9 cellular contexts compared by ENCODE assay signal in genomic region chr13:76016799-76017198, GRCh38.
A peak's percentile ranks its signal among the peaks of the same experiment; 100 is the strongest.
DNase-seq lines count a peak whose midpoint lies in the region; ATAC-seq and TF ChIP-seq lines count a peak whose summit lies in the region.
"Had no signal": no experiment of that assay in that cellular context is flagged by ENCODE, and none has a peak within 500 bp of the region (broad histone marks: within the 10 kb centered on the region; RNA-seq: fewer than 3 reads in every experiment).

No MANE protein-coding gene starts in this region.

- no peak overlapping the region for H3K27ac ChIP-seq in RWPE1

- TF ChIP-seq CTCF in RWPE1 (conservative IDR thresholded peaks at IDR 0.05; ENCODE audit: low read depth), result peak; percentile 24
- TF ChIP-seq CTCF in fibroblast of villous mesenchyme (IDR thresholded peaks at IDR 0.05; ENCODE audit: insufficient read depth, low read depth, low read length), result peak; percentile 75
- peak; percentile 65 for TF ChIP-seq CTCF in type B pancreatic cell (conservative IDR thresholded peaks at IDR 0.05)

- ATAC-seq in GM19452 (IDR thresholded peaks at IDR 0.05; ENCODE audit: unreplicated experiment), result peak; percentile 66
- ATAC-seq in HG03196 (IDR thresholded peaks at IDR 0.05; ENCODE audit: unreplicated experiment), result peak; percentile 55

- DNase-seq in NCI-H2029 treated with DMSO at 0.1 percent for 48 hours (lab: John Stamatoyannopoulos, UW) (peak; percentile 0), NCI-H2029 (lab: John Stamatoyannopoulos, UW) (no peak), RWPE1 (ENCODE audit: low spot score) (no peak), fibroblast of villous mesenchyme (ENCODE audit: low read depth) (peak; percentile 48), type B pancreatic cell (ENCODE audit: extremely low spot score, unreplicated experiment) (no peak), NCI-H1048 (lab: John Stamatoyannopoulos, UW) (no peak)

- H3K9me3 Mint-ChIP-seq in type B pancreatic cell, result peaks cover 4% of the 10 kb centered on the region
- H3K9me3 Mint-ChIP-seq: CD4-positive, alpha-beta memory T cell had no signal

- no peaks in the 10 kb centered on the region for H3K27me3 Mint-ChIP-seq in type B pancreatic cell

- H3K4me3 Mint-ChIP-seq in type B pancreatic cell, result no peak overlapping the region
- H3K4me3 Mint-ChIP-seq: CD4-positive, alpha-beta memory T cell had no signal

- POLR2A ChIA-PET in RWPE1 (lab: Yijun Ruan, JAX; ENCODE audit: low non-redundant PET), result no interaction called here

- peaks cover 15% of the 10 kb centered on the region for H3K4me1 Mint-ChIP-seq in type B pancreatic cell (ENCODE audit: unreplicated experiment)

- no peak overlapping the region for H3K4me3 ChIP-seq in fibroblast of villous mesenchyme (ENCODE audit: low read depth, low read length)

- H3K27ac Mint-ChIP-seq in type B pancreatic cell, result no peak overlapping the region
- H3K27ac Mint-ChIP-seq: CD4-positive, alpha-beta memory T cell had no signal

- peaks cover 3% of the 10 kb centered on the region for H3K36me3 Mint-ChIP-seq in type B pancreatic cell
- H3K36me3 Mint-ChIP-seq: CD4-positive, alpha-beta memory T cell had no signal

- CTCF ChIA-PET in RWPE1 (lab: Yijun Ruan, JAX), result no interaction called here

Comparison
In these comparisons a context has a peak if more than half of its experiments do, and no peak if none do; other contexts are left out.
1. DNase-seq: peak in NCI-H2029 treated with DMSO at 0.1 percent for 48 hours (single experiment) and fibroblast of villous mesenchyme (single experiment); none in NCI-H2029 (single experiment), RWPE1 (single experiment), type B pancreatic cell (single experiment) and NCI-H1048 (single experiment).
2. CTCF ChIP-seq: peak in every context shown above with its lines; median percentile 75 in fibroblast of villous mesenchyme; 65 in type B pancreatic cell; 24 in RWPE1.